Comparison of ENCODE assay signal across 1 cellular context in the genomic region with DNA sequence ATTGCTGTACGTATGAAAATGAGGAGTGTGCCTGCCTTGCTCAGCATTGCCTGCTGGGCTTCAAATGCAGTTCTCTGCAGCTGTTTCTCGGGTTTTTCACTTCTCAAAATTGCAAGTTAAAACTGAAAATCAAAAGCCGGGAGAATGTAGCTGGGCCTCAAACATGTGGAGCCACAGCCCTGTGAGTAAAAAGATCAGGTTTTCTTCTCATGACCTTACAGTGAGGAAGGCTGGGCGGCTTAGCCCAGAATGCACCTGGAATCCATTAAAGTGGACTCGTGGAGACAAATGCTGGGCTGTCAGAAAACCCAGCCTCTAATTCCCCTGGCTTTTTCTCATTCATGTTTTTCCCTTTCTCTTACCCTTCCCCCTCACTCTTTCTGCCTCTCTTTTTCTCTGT.
TF ChIP-seq lines count a peak whose summit lies in the region.

No MANE protein-coding gene starts in this region.

TF ChIP-seq in GM12878, 131 proteins besides CTCF, POLR2A, EP300 and RAD21 (continued from another document and continues in another):
- TF ChIP-seq, protein P1, sequence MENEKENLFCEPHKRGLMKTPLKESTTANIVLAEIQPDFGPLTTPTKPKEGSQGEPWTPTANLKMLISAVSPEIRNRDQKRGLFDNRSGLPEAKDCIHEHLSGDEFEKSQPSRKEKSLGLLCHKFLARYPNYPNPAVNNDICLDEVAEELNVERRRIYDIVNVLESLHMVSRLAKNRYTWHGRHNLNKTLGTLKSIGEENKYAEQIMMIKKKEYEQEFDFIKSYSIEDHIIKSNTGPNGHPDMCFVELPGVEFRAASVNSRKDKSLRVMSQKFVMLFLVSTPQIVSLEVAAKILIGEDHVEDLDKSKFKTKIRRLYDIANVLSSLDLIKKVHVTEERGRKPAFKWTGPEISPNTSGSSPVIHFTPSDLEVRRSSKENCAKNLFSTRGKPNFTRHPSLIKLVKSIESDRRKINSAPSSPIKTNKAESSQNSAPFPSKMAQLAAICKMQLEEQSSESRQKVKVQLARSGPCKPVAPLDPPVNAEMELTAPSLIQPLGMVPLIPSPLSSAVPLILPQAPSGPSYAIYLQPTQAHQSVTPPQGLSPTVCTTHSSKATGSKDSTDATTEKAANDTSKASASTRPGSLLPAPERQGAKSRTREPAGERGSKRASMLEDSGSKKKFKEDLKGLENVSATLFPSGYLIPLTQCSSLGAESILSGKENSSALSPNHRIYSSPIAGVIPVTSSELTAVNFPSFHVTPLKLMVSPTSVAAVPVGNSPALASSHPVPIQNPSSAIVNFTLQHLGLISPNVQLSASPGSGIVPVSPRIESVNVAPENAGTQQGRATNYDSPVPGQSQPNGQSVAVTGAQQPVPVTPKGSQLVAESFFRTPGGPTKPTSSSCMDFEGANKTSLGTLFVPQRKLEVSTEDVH (IDR thresholded peaks at IDR 0.05; ENCODE audit: low read depth, partially characterized antibody): no peak
- TF ChIP-seq YY1 (IDR thresholded peaks at IDR 0.05; ENCODE audit: low read depth, low read length) (peak; percentile 66; the same call in 1 of the 2 replicates), FOXK2 (IDR thresholded peaks at IDR 0.05) (no peak), NR2C2 (IDR thresholded peaks at IDR 0.05; ENCODE audit: borderline replicate concordance, control insufficient read depth, insufficient read length, low read depth) (no peak), FOXM1 (IDR thresholded peaks at IDR 0.05; ENCODE audit: low read depth, low read length) (peak; percentile 42; the same call in 1 of the 2 replicates), RUNX3 (IDR thresholded peaks at IDR 0.05; ENCODE audit: low read length) (peak; percentile 58), MYB (IDR thresholded peaks at IDR 0.05; ENCODE audit: borderline replicate concordance, low read depth, low read length) (no peak), BHLHE40 (IDR thresholded peaks at IDR 0.05; ENCODE audit: borderline replicate concordance in 1 of 2, low read depth in 2 of 2, low read length in 1 of 2) (peak in 1 of 2 experiments; percentile 48; a peak in 2 of 4 replicates), JUND (IDR thresholded peaks at IDR 0.05; ENCODE audit: low read depth, low read length) (no peak), ZZZ3 (IDR thresholded peaks at IDR 0.05; ENCODE audit: control insufficient read depth, insufficient read length, low read depth) (no peak), CHD2 (IDR thresholded peaks at IDR 0.05; ENCODE audit: borderline replicate concordance, low read depth, low read length) (peak; percentile 24; the same call in 1 of the 2 replicates), ZNF207 (IDR thresholded peaks at IDR 0.05; ENCODE audit: borderline replicate concordance) (no peak), MTA2 (IDR thresholded peaks at IDR 0.05; ENCODE audit: low read depth) (no peak), RFX5 (IDR thresholded peaks at IDR 0.05; ENCODE audit: low read depth, low read length) (no peak), RBBP5 (conservative IDR thresholded peaks at IDR 0.05) (no peak), NFIC (IDR thresholded peaks at IDR 0.05; ENCODE audit: low read depth, low read length) (peak; percentile 61), NR2C1 (IDR thresholded peaks at IDR 0.05) (no peak), KAT2A (conservative IDR thresholded peaks at IDR 0.05; ENCODE audit: control insufficient read depth, low read depth, low read length) (no peak), TAF1 (IDR thresholded peaks at IDR 0.05; ENCODE audit: borderline replicate concordance, low read depth, low read length) (peak; percentile 55; the same call in 1 of the 2 replicates), POU2F2 (IDR thresholded peaks at IDR 0.05; ENCODE audit: borderline replicate concordance, low read depth, low read length) (peak; percentile 24; the same call in 1 of the 3 replicates)
- TF ChIP-seq, protein P2, sequence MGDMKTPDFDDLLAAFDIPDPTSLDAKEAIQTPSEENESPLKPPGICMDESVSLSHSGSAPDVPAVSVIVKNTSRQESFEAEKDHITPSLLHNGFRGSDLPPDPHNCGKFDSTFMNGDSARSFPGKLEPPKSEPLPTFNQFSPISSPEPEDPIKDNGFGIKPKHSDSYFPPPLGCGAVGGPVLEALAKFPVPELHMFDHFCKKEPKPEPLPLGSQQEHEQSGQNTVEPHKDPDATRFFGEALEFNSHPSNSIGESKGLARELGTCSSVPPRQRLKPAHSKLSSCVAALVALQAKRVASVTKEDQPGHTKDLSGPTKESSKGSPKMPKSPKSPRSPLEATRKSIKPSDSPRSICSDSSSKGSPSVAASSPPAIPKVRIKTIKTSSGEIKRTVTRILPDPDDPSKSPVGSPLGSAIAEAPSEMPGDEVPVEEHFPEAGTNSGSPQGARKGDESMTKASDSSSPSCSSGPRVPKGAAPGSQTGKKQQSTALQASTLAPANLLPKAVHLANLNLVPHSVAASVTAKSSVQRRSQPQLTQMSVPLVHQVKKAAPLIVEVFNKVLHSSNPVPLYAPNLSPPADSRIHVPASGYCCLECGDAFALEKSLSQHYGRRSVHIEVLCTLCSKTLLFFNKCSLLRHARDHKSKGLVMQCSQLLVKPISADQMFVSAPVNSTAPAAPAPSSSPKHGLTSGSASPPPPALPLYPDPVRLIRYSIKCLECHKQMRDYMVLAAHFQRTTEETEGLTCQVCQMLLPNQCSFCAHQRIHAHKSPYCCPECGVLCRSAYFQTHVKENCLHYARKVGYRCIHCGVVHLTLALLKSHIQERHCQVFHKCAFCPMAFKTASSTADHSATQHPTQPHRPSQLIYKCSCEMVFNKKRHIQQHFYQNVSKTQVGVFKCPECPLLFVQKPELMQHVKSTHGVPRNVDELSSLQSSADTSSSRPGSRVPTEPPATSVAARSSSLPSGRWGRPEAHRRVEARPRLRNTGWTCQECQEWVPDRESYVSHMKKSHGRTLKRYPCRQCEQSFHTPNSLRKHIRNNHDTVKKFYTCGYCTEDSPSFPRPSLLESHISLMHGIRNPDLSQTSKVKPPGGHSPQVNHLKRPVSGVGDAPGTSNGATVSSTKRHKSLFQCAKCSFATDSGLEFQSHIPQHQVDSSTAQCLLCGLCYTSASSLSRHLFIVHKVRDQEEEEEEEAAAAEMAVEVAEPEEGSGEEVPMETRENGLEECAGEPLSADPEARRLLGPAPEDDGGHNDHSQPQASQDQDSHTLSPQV (IDR thresholded peaks at IDR 0.05): no peak
- TF ChIP-seq, protein P3, sequence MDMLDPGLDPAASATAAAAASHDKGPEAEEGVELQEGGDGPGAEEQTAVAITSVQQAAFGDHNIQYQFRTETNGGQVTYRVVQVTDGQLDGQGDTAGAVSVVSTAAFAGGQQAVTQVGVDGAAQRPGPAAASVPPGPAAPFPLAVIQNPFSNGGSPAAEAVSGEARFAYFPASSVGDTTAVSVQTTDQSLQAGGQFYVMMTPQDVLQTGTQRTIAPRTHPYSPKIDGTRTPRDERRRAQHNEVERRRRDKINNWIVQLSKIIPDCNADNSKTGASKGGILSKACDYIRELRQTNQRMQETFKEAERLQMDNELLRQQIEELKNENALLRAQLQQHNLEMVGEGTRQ (IDR thresholded peaks at IDR 0.05; ENCODE audit: borderline replicate concordance, low read depth, low read length): no peak
- TF ChIP-seq, protein P4, sequence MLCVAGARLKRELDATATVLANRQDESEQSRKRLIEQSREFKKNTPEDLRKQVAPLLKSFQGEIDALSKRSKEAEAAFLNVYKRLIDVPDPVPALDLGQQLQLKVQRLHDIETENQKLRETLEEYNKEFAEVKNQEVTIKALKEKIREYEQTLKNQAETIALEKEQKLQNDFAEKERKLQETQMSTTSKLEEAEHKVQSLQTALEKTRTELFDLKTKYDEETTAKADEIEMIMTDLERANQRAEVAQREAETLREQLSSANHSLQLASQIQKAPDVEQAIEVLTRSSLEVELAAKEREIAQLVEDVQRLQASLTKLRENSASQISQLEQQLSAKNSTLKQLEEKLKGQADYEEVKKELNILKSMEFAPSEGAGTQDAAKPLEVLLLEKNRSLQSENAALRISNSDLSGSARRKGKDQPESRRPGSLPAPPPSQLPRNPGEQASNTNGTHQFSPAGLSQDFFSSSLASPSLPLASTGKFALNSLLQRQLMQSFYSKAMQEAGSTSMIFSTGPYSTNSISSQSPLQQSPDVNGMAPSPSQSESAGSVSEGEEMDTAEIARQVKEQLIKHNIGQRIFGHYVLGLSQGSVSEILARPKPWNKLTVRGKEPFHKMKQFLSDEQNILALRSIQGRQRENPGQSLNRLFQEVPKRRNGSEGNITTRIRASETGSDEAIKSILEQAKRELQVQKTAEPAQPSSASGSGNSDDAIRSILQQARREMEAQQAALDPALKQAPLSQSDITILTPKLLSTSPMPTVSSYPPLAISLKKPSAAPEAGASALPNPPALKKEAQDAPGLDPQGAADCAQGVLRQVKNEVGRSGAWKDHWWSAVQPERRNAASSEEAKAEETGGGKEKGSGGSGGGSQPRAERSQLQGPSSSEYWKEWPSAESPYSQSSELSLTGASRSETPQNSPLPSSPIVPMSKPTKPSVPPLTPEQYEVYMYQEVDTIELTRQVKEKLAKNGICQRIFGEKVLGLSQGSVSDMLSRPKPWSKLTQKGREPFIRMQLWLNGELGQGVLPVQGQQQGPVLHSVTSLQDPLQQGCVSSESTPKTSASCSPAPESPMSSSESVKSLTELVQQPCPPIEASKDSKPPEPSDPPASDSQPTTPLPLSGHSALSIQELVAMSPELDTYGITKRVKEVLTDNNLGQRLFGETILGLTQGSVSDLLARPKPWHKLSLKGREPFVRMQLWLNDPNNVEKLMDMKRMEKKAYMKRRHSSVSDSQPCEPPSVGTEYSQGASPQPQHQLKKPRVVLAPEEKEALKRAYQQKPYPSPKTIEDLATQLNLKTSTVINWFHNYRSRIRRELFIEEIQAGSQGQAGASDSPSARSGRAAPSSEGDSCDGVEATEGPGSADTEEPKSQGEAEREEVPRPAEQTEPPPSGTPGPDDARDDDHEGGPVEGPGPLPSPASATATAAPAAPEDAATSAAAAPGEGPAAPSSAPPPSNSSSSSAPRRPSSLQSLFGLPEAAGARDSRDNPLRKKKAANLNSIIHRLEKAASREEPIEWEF (IDR thresholded peaks at IDR 0.05; ENCODE audit: insufficient replicate concordance, low read depth, low read length): no peak
- TF ChIP-seq, protein P5, sequence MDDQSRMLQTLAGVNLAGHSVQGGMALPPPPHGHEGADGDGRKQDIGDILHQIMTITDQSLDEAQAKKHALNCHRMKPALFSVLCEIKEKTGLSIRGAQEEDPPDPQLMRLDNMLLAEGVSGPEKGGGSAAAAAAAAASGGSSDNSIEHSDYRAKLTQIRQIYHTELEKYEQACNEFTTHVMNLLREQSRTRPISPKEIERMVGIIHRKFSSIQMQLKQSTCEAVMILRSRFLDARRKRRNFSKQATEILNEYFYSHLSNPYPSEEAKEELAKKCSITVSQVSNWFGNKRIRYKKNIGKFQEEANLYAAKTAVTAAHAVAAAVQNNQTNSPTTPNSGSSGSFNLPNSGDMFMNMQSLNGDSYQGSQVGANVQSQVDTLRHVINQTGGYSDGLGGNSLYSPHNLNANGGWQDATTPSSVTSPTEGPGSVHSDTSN (IDR thresholded peaks at IDR 0.05; ENCODE audit: insufficient replicate concordance, low read depth, low read length): no peak
- TF ChIP-seq, protein P6, sequence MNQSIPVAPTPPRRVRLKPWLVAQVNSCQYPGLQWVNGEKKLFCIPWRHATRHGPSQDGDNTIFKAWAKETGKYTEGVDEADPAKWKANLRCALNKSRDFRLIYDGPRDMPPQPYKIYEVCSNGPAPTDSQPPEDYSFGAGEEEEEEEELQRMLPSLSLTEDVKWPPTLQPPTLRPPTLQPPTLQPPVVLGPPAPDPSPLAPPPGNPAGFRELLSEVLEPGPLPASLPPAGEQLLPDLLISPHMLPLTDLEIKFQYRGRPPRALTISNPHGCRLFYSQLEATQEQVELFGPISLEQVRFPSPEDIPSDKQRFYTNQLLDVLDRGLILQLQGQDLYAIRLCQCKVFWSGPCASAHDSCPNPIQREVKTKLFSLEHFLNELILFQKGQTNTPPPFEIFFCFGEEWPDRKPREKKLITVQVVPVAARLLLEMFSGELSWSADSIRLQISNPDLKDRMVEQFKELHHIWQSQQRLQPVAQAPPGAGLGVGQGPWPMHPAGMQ (IDR thresholded peaks at IDR 0.05; ENCODE audit: borderline replicate concordance): no peak
- TF ChIP-seq, protein P7, sequence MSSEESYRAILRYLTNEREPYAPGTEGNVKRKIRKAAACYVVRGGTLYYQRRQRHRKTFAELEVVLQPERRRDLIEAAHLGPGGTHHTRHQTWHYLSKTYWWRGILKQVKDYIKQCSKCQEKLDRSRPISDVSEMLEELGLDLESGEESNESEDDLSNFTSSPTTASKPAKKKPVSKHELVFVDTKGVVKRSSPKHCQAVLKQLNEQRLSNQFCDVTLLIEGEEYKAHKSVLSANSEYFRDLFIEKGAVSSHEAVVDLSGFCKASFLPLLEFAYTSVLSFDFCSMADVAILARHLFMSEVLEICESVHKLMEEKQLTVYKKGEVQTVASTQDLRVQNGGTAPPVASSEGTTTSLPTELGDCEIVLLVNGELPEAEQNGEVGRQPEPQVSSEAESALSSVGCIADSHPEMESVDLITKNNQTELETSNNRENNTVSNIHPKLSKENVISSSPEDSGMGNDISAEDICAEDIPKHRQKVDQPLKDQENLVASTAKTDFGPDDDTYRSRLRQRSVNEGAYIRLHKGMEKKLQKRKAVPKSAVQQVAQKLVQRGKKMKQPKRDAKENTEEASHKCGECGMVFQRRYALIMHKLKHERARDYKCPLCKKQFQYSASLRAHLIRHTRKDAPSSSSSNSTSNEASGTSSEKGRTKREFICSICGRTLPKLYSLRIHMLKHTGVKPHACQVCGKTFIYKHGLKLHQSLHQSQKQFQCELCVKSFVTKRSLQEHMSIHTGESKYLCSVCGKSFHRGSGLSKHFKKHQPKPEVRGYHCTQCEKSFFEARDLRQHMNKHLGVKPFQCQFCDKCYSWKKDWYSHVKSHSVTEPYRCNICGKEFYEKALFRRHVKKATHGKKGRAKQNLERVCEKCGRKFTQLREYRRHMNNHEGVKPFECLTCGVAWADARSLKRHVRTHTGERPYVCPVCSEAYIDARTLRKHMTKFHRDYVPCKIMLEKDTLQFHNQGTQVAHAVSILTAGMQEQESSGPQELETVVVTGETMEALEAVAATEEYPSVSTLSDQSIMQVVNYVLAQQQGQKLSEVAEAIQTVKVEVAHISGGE (CRISPR knock-in tag; IDR thresholded peaks at IDR 0.05): no peak
- TF ChIP-seq, protein P8, sequence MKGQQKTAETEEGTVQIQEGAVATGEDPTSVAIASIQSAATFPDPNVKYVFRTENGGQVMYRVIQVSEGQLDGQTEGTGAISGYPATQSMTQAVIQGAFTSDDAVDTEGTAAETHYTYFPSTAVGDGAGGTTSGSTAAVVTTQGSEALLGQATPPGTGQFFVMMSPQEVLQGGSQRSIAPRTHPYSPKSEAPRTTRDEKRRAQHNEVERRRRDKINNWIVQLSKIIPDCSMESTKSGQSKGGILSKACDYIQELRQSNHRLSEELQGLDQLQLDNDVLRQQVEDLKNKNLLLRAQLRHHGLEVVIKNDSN (IDR thresholded peaks at IDR 0.05; ENCODE audit: borderline replicate concordance, extremely low read length, insufficient read depth, low read depth, low read length): no peak
- TF ChIP-seq, protein P9, sequence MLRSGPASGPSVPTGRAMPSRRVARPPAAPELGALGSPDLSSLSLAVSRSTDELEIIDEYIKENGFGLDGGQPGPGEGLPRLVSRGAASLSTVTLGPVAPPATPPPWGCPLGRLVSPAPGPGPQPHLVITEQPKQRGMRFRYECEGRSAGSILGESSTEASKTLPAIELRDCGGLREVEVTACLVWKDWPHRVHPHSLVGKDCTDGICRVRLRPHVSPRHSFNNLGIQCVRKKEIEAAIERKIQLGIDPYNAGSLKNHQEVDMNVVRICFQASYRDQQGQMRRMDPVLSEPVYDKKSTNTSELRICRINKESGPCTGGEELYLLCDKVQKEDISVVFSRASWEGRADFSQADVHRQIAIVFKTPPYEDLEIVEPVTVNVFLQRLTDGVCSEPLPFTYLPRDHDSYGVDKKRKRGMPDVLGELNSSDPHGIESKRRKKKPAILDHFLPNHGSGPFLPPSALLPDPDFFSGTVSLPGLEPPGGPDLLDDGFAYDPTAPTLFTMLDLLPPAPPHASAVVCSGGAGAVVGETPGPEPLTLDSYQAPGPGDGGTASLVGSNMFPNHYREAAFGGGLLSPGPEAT (IDR thresholded peaks at IDR 0.05; ENCODE audit: low read depth): peak; percentile 65
